9 cellular contexts compared by ENCODE assay signal in genomic region chr11:34266090-34266912, GRCh38.
DNase-seq lines count a peak whose midpoint lies in the region; ATAC-seq and TF ChIP-seq lines count a peak whose summit lies in the region.
"Had no signal": no experiment of that assay in that cellular context is flagged by ENCODE, and none has a peak within 500 bp of the region (broad histone marks: within the 10 kb centered on the region; RNA-seq: fewer than 3 reads in every experiment).

No MANE protein-coding gene starts in this region.

- H3K27me3 Mint-ChIP-seq in immature natural killer cell (ENCODE audit: low read depth in 3 of 3), result peaks cover 0 to 12% (median 0%) of the 10 kb centered on the region in 3 donors
- H3K27me3 Mint-ChIP-seq: memory B cell had no signal

- no peaks in the 10 kb centered on the region for H3K4me1 Mint-ChIP-seq in immature natural killer cell

- TF ChIP-seq CTCF in epithelial cell of esophagus (IDR thresholded peaks at IDR 0.05; ENCODE audit: insufficient read depth, low read depth, low read length, missing control alignments), result no peak

- no peak overlapping the region for H3K4me3 ChIP-seq in epithelial cell of esophagus (ENCODE audit: low read length)

- no peak overlapping the region for H3K4me3 Mint-ChIP-seq in immature natural killer cell
- H3K4me3 Mint-ChIP-seq: memory B cell had no signal

- no peak for ATAC-seq in GM21825 (IDR thresholded peaks at IDR 0.05; ENCODE audit: unreplicated experiment)
- no peak for ATAC-seq in GM19395 (IDR thresholded peaks at IDR 0.05; ENCODE audit: unreplicated experiment)

- no peaks in the 10 kb centered on the region for H3K9me3 Mint-ChIP-seq in immature natural killer cell
- H3K9me3 Mint-ChIP-seq: memory B cell had no signal

- no peaks in the 10 kb centered on the region for H3K36me3 Mint-ChIP-seq in immature natural killer cell
- H3K36me3 Mint-ChIP-seq: memory B cell had no signal

- H3K27ac Mint-ChIP-seq in immature natural killer cell, result no peak overlapping the region
- H3K27ac Mint-ChIP-seq: memory B cell had no signal

- in situ Hi-C loops in Caki2 (cut with HindIII; ENCODE audit: low pct_unique_long_range_greater_than_20kb, low sequenced_read_pairs), result no loop called here

- DNase-seq in Caki2 (ENCODE audit: low read depth) (peak; percentile 91), OCI-M1 (lab: John Stamatoyannopoulos, UW) (peak; percentile 73), epithelial cell of esophagus (ENCODE audit: low read depth) (peak; percentile 35), occipital lobe (lab: John Stamatoyannopoulos, UW) (peak; percentile 52), immature natural killer cell (no peak)
- DNase-seq in stimulated activated CD4-positive, alpha-beta T cell treated with anti-CD3 and anti-CD28 coated beads, Interleukin-4, amount 100 ng/mL, for 24 hours, result no peak

Comparison
In these comparisons a context has a peak if more than half of its experiments do, and no peak if none do; other contexts are left out.
1. DNase-seq: peak in Caki2 (single experiment), OCI-M1 (single experiment), epithelial cell of esophagus (single experiment) and occipital lobe (single experiment); none in stimulated activated CD4-positive, alpha-beta T cell treated with anti-CD3 and anti-CD28 coated beads, Interleukin-4, amount 100 ng/mL, for 24 hours (single experiment) and immature natural killer cell (0 of 3).